ENCODE assay signal across 1 cellular context in the genomic region with DNA sequence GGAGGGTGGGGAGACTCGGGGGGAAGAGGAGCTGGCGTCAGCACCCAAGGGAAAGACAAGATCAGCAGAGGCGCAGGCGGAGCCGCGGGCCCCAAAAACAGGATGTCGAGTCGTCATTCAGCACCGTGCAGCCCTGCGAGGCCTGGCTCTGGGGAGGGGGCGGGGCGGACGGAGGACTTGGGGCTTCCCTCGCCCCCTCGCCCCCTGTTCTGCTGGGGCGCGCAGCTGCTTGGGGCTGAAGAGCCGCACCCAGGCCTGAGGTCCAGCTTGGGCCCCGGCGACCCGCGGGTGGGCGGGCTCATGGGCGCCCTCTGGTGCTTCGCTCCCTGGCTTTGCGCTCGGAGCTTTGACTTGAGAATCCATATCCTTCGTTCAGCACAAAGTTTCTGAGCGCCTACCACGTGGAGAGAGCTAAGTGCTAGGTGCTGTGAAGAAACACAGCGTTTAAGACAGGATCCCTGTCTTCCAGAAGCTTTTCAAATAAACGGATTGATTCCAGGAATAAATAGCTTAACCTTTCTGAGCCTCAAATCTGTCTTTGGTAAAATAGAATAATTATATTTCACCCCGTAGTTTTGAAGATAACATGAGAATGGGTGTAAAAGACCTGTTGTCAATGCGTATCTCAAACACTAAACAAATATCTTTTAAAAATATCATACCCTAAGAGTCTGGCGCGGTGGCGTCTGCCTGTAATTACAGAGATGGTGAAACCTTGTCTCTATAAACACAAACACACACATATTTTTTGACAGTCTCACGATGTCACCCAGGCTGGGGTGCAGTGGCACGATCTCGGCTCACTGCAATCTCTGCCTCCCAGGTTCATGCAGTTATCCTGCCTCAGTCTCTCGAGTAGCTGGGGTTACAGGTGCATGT.
A peak's percentile ranks its signal among the peaks of the same experiment; 100 is the strongest.
TF ChIP-seq lines count a peak whose summit lies in the region.

No MANE protein-coding gene starts in this region.

TF ChIP-seq in HepG2, 621 proteins besides CTCF, POLR2A, EP300 and RAD21 (continued from another document and continues in another):
- TF ChIP-seq, protein P1, sequence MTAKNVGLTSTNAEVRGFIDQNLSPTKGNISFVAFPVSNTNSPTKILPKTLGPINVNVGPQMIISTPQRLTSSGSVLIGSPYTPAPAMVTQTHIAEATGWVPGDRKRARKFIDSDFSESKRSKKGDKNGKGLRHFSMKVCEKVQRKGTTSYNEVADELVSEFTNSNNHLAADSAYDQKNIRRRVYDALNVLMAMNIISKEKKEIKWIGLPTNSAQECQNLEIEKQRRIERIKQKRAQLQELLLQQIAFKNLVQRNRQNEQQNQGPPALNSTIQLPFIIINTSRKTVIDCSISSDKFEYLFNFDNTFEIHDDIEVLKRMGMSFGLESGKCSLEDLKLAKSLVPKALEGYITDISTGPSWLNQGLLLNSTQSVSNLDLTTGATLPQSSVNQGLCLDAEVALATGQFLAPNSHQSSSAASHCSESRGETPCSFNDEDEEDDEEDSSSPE (CRISPR knock-in tag; IDR thresholded peaks at IDR 0.05) = peak; percentile 74
- TF ChIP-seq HMGA1 (CRISPR knock-in tag; conservative IDR thresholded peaks at IDR 0.05) (no peak), SP5 (CRISPR knock-in tag; IDR thresholded peaks at IDR 0.05; ENCODE audit: borderline replicate concordance, low read depth) (peak; percentile 43; the same call in 1 of the 2 replicates), NCOR1 (IDR thresholded peaks at IDR 0.05; ENCODE audit: borderline replicate concordance, low read length) (no peak), FOXC1 (CRISPR knock-in tag; IDR thresholded peaks at IDR 0.05; ENCODE audit: borderline replicate concordance) (0 out of 2 replicates have a peak, but pooled peaks have one; percentile 40), ZBTB25 (CRISPR knock-in tag; IDR thresholded peaks at IDR 0.05) (no peak), ZNF12 (CRISPR knock-in tag; IDR thresholded peaks at IDR 0.05) (no peak), ZNF790 (CRISPR knock-in tag; IDR thresholded peaks at IDR 0.05; ENCODE audit: borderline replicate concordance) (no peak), DMTF1 (CRISPR knock-in tag; IDR thresholded peaks at IDR 0.05) (no peak), FOXJ3 (CRISPR knock-in tag; IDR thresholded peaks at IDR 0.05; ENCODE audit: borderline replicate concordance) (no peak), ZNF550 (CRISPR knock-in tag; IDR thresholded peaks at IDR 0.05; ENCODE audit: borderline replicate concordance) (no peak), ZSCAN25 (CRISPR knock-in tag; IDR thresholded peaks at IDR 0.05) (no peak), JARID2 (CRISPR knock-in tag; IDR thresholded peaks at IDR 0.05; ENCODE audit: insufficient replicate concordance) (no peak), ZNF605 (CRISPR knock-in tag; IDR thresholded peaks at IDR 0.05) (no peak), PHF5A (CRISPR knock-in tag; IDR thresholded peaks at IDR 0.05; ENCODE audit: low read depth, unreplicated experiment) (peak; percentile 24), ZNF33A (CRISPR knock-in tag; IDR thresholded peaks at IDR 0.05; ENCODE audit: borderline replicate concordance) (no peak), ZNF17 (CRISPR knock-in tag; IDR thresholded peaks at IDR 0.05) (no peak), NONO (IDR thresholded peaks at IDR 0.05) (no peak), NONO (CRISPR knock-in tag; conservative IDR thresholded peaks at IDR 0.05) (0 out of 2 replicates have a peak, but pooled peaks have one; percentile 16), ZNF230 (CRISPR knock-in tag; IDR thresholded peaks at IDR 0.05) (0 out of 2 replicates have a peak, but pooled peaks have one; percentile 34), GABPB1 (CRISPR knock-in tag; IDR thresholded peaks at IDR 0.05) (peak; percentile 70), BHLHE40 (IDR thresholded peaks at IDR 0.05; ENCODE audit: low read length) (no peak), ZNF766 (CRISPR knock-in tag; IDR thresholded peaks at IDR 0.05; ENCODE audit: borderline replicate concordance) (peak; percentile 63; the same call in 1 of the 2 replicates), PHF21A (CRISPR knock-in tag; IDR thresholded peaks at IDR 0.05) (0 out of 2 replicates have a peak, but pooled peaks have one; percentile 22), ZBTB38 (CRISPR knock-in tag; IDR thresholded peaks at IDR 0.05) (no peak; the same call in 1 of the 2 replicates), PAF1 (CRISPR knock-in tag; IDR thresholded peaks at IDR 0.05) (no peak), KLF15 (CRISPR knock-in tag; IDR thresholded peaks at IDR 0.05; ENCODE audit: borderline replicate concordance) (no peak), MAZ (IDR thresholded peaks at IDR 0.05; ENCODE audit: borderline replicate concordance, low read depth, low read length) (peak; percentile 52; the same call in 1 of the 2 replicates), MAZ (CRISPR knock-in tag; IDR thresholded peaks at IDR 0.05; ENCODE audit: low read depth) (peak; percentile 28; the same call in 1 of the 2 replicates), EEA1 (CRISPR knock-in tag; IDR thresholded peaks at IDR 0.05; ENCODE audit: borderline replicate concordance) (peak; percentile 65; the same call in 1 of the 2 replicates), ASH2L (IDR thresholded peaks at IDR 0.05; ENCODE audit: insufficient read length, low read depth, low read length) (no peak), ZNF441 (CRISPR knock-in tag; IDR thresholded peaks at IDR 0.05; ENCODE audit: borderline replicate concordance) (peak; percentile 61; the same call in 1 of the 2 replicates), ARNT2 (CRISPR knock-in tag; IDR thresholded peaks at IDR 0.05; ENCODE audit: low read depth) (no peak), ZNF616 (CRISPR knock-in tag; IDR thresholded peaks at IDR 0.05; ENCODE audit: low read depth) (peak; percentile 44; the same call in 1 of the 2 replicates), TEAD2 (CRISPR knock-in tag; IDR thresholded peaks at IDR 0.05) (no peak), MNT (IDR thresholded peaks at IDR 0.05) (no peak), ZNF607 (CRISPR knock-in tag; IDR thresholded peaks at IDR 0.05; ENCODE audit: borderline replicate concordance) (peak; percentile 42; the same call in 1 of the 2 replicates), NR2F2 (IDR thresholded peaks at IDR 0.05; ENCODE audit: borderline replicate concordance, low read depth) (no peak), ZNF770 (CRISPR knock-in tag; IDR thresholded peaks at IDR 0.05) (no peak), ZNF317 (CRISPR knock-in tag; IDR thresholded peaks at IDR 0.05) (peak; percentile 80; the same call in 1 of the 2 replicates), SRSF1 (optimal IDR thresholded peaks at IDR 0.05; ENCODE audit: low read depth, low read length) (peak; percentile 86), ZNF704 (CRISPR knock-in tag; IDR thresholded peaks at IDR 0.05; ENCODE audit: borderline replicate concordance) (no peak), ISL2 (CRISPR knock-in tag; IDR thresholded peaks at IDR 0.05) (no peak), ZNF501 (CRISPR knock-in tag; IDR thresholded peaks at IDR 0.05) (peak; percentile 74), RNF219 (CRISPR knock-in tag; IDR thresholded peaks at IDR 0.05) (no peak), ZBTB37 (CRISPR knock-in tag; IDR thresholded peaks at IDR 0.05) (no peak), BRF2 (CRISPR knock-in tag; IDR thresholded peaks at IDR 0.05) (no peak)
